11 cellular contexts compared by ENCODE assay signal in the genomic region with DNA sequence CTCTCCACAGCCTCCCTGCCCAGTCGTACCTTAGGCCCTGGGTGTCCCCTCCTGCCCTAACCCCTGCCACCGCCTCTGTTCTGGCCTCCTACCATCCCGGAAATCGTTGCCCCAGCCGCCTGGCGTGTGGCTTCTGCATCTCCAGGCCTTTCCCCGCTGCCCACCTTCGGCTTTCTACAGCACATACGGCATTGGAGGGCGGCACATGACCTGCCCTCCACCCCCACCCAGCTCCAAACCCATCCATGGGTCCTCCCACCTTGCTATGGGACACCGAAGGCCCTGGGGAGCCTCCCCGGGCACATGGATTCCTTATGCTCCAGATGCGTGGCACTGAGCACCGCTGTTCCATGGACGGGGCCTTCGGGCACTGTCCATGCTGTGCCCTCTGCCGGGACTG. TPM values are rescaled to one million over a fixed set of nuclear protein-coding genes. Genes with fewer than 3 reads are reported as not detected.
DNase-seq lines count a peak whose midpoint lies in the region; ATAC-seq and TF ChIP-seq lines count a peak whose summit lies in the region.
"Had no signal": no experiment of that assay in that cellular context is flagged by ENCODE, and none has a peak within 500 bp of the region (broad histone marks: within the 10 kb centered on the region; RNA-seq: fewer than 3 reads in every experiment).

No MANE protein-coding gene starts in this region.

- CTCF ChIA-PET in naive thymus-derived CD4-positive, alpha-beta T cell (lab: Charles Lee) = no interaction called here

- POLR2A ChIA-PET in naive thymus-derived CD4-positive, alpha-beta T cell (lab: Charles Lee) = no interaction called here

- no peak for TF ChIP-seq CTCF in tibial nerve (IDR thresholded peaks at IDR 0.05)
- no peak for TF ChIP-seq CTCF in adrenal gland (IDR thresholded peaks at IDR 0.05)

- peak overlapping the region; percentile 31 to 79 for H3K4me3 Mint-ChIP-seq in activated T-cell treated with anti-CD3 and anti-CD28 coated beads, Interleukin-2, amount 50 U/mL, for 72 hours
- H3K4me3 Mint-ChIP-seq in activated T-cell treated with anti-CD3 and anti-CD28 coated beads, Interleukin-2, amount 50 U/mL, for 24 hours = no peak overlapping the region
- peak overlapping the region in 6 of 10 donors; percentile 21 to 77 (median 41) for H3K4me3 Mint-ChIP-seq in naive thymus-derived CD4-positive, alpha-beta T cell

- H3K27ac ChIP-seq in naive thymus-derived CD4-positive, alpha-beta T cell (ENCODE audit: low read depth, low read length) = no peak overlapping the region
- H3K27ac ChIP-seq in tibial nerve = peak overlapping the region in 3 of 4 donors; percentile 70 to 89 (median 78)
- H3K27ac ChIP-seq in adrenal gland = peak overlapping the region in 2 of 5 donors; percentile 68 to 84
- H3K27ac ChIP-seq in substantia nigra (ENCODE audit: low read depth, low read length, poor library complexity, severe bottlenecking) = no peak overlapping the region

- no peak overlapping the region for H3K4me3 ChIP-seq in naive thymus-derived CD4-positive, alpha-beta T cell (ENCODE audit: low read length)
- H3K4me3 ChIP-seq in tibial nerve = peak overlapping the region in 2 of 4 donors; percentile 42 to 52
- H3K4me3 ChIP-seq in adrenal gland = peak overlapping the region in 1 of 4 donors; percentile 68

- no peaks in the 10 kb centered on the region for H3K9me3 ChIP-seq in naive thymus-derived CD4-positive, alpha-beta T cell (ENCODE audit: control insufficient read depth in 2 of 3, low read length in 3 of 3)
- H3K9me3 ChIP-seq in tibial nerve (no peaks in the 10 kb centered on the region), adrenal gland (replicated peaks in 1 of 3) (no peaks in the 10 kb centered on the region)

- H3K9me3 Mint-ChIP-seq in activated T-cell treated with anti-CD3 and anti-CD28 coated beads, Interleukin-2, amount 50 U/mL, for 72 hours = no peaks in the 10 kb centered on the region
- H3K9me3 Mint-ChIP-seq in activated T-cell treated with anti-CD3 and anti-CD28 coated beads, Interleukin-2, amount 50 U/mL, for 24 hours = no peaks in the 10 kb centered on the region
- H3K9me3 Mint-ChIP-seq in naive thymus-derived CD4-positive, alpha-beta T cell = no peaks in the 10 kb centered on the region

- peaks cover 71% of the 10 kb centered on the region for H3K27me3 Mint-ChIP-seq in activated T-cell treated with anti-CD3 and anti-CD28 coated beads, Interleukin-2, amount 50 U/mL, for 72 hours (ENCODE audit: low read depth)
- peaks cover 67% of the 10 kb centered on the region for H3K27me3 Mint-ChIP-seq in activated T-cell treated with anti-CD3 and anti-CD28 coated beads, Interleukin-2, amount 50 U/mL, for 24 hours
- H3K27me3 Mint-ChIP-seq in naive thymus-derived CD4-positive, alpha-beta T cell = peaks cover 33 to 67% (median 50%) of the 10 kb centered on the region in 5 donors

- no peaks in the 10 kb centered on the region for H3K36me3 ChIP-seq in naive thymus-derived CD4-positive, alpha-beta T cell (ENCODE audit: control insufficient read depth in 2 of 3, insufficient read depth in 3 of 3, low read length in 3 of 3)
- H3K36me3 ChIP-seq in tibial nerve (peaks cover 0 to 1% (median 0%) of the 10 kb centered on the region in 3 donors), adrenal gland (replicated peaks in 1 of 2) (no peaks in the 10 kb centered on the region)

- intact Hi-C loops in naive thymus-derived CD4-positive, alpha-beta T cell (cut with micrococcal nuclease) = no loop called here
- intact Hi-C loops in adrenal gland (cut with DNase I) = no loop called here

- TF ChIP-seq POLR2A in tibial nerve (IDR thresholded peaks at IDR 0.05) (no peak), adrenal gland (IDR thresholded peaks at IDR 0.05) (no peak)

- H3K4me1 ChIP-seq in naive thymus-derived CD4-positive, alpha-beta T cell (ENCODE audit: control insufficient read depth in 2 of 2, insufficient read depth in 2 of 2, low read length in 2 of 2) = no peaks in the 10 kb centered on the region
- H3K4me1 ChIP-seq in tibial nerve (peaks cover 0 to 18% (median 4%) of the 10 kb centered on the region in 4 donors), adrenal gland (replicated peaks in 1 of 2) (peaks cover 0 to 4% of the 10 kb centered on the region in 2 donors)

- peaks cover 6% of the 10 kb centered on the region for H3K4me1 Mint-ChIP-seq in activated T-cell treated with anti-CD3 and anti-CD28 coated beads, Interleukin-2, amount 50 U/mL, for 72 hours (ENCODE audit: low read depth)
- H3K4me1 Mint-ChIP-seq in activated T-cell treated with anti-CD3 and anti-CD28 coated beads, Interleukin-2, amount 50 U/mL, for 24 hours (ENCODE audit: low read depth) = peaks cover 8% of the 10 kb centered on the region
- H3K4me1 Mint-ChIP-seq in naive thymus-derived CD4-positive, alpha-beta T cell = peaks cover 0 to 9% (median 0%) of the 10 kb centered on the region in 7 donors

- WGBS in tibial nerve, 2 donors = 77 to 79% methylated on average over 17 of the region's 17 CpGs
- WGBS in adrenal gland, 4 donors = 81 to 95% (median 85%) methylated on average over 16 to 17 of the region's 17 CpGs

- ATAC-seq in activated T-cell treated with anti-CD3 and anti-CD28 coated beads, Interleukin-2, amount 50 U/mL, for 72 hours (replicated peaks in 1 of 2) = no peak
- peak; percentile 5 for ATAC-seq in naive thymus-derived CD4-positive, alpha-beta T cell
- no peak for ATAC-seq in GM19035 (IDR thresholded peaks at IDR 0.05; ENCODE audit: unreplicated experiment)

- H3K27ac Mint-ChIP-seq in activated T-cell treated with anti-CD3 and anti-CD28 coated beads, Interleukin-2, amount 50 U/mL, for 72 hours = no peak overlapping the region
- H3K27ac Mint-ChIP-seq in activated T-cell treated with anti-CD3 and anti-CD28 coated beads, Interleukin-2, amount 50 U/mL, for 24 hours = no peak overlapping the region
- no peak overlapping the region for H3K27ac Mint-ChIP-seq in naive thymus-derived CD4-positive, alpha-beta T cell

- no peak for TF ChIP-seq EP300 in tibial nerve (IDR thresholded peaks at IDR 0.05)

- DNase-seq in activated T-cell treated with anti-CD3 and anti-CD28 coated beads, Interleukin-2, amount 50 U/mL, for 72 hours = no peak
- DNase-seq in activated T-cell treated with anti-CD3 and anti-CD28 coated beads, Interleukin-2, amount 50 U/mL, for 24 hours = no peak
- DNase-seq in dermis blood vessel endothelial cell (peak; percentile 20), tibial nerve (ENCODE audit: low spot score in 2 of 2) (no peak), adrenal gland (no peak), substantia nigra (lab: John Stamatoyannopoulos, UW) (no peak)
- no peak for DNase-seq in naive thymus-derived CD4-positive, alpha-beta T cell
- DNase-seq: central memory CD4-positive, alpha-beta T cell; NCI-H1092 had no signal

- no peaks in the 10 kb centered on the region for H3K36me3 Mint-ChIP-seq in activated T-cell treated with anti-CD3 and anti-CD28 coated beads, Interleukin-2, amount 50 U/mL, for 72 hours (ENCODE audit: insufficient read depth in 2 of 2)
- H3K36me3 Mint-ChIP-seq in activated T-cell treated with anti-CD3 and anti-CD28 coated beads, Interleukin-2, amount 50 U/mL, for 24 hours (ENCODE audit: low read depth) = no peaks in the 10 kb centered on the region
- no peaks in the 10 kb centered on the region for H3K36me3 Mint-ChIP-seq in naive thymus-derived CD4-positive, alpha-beta T cell

- H3K27me3 ChIP-seq in naive thymus-derived CD4-positive, alpha-beta T cell (ENCODE audit: control insufficient read depth in 2 of 2, insufficient read depth in 2 of 2, low read length in 2 of 2) = no peaks in the 10 kb centered on the region
- no peaks in the 10 kb centered on the region for H3K27me3 ChIP-seq in tibial nerve
- H3K27me3 ChIP-seq in adrenal gland = no peaks in the 10 kb centered on the region

RNA-seq across cellular contexts. Expression of a gene that starts 32.0 kb away (rescaled TPM):
- under 1 TPM; 0.12 to 0.17 TPM for total RNA-seq in activated T-cell treated with anti-CD3 and anti-CD28 coated beads, Interleukin-2, amount 50 U/mL, for 72 hours
- total RNA-seq in dermis blood vessel endothelial cell = not detected in 2 replicates
- under 1 TPM in 2 of 5 experiments, not detected in 3; 0.24 to 0.44 TPM for total RNA-seq in naive thymus-derived CD4-positive, alpha-beta T cell
- not detected for polyA plus RNA-seq in naive thymus-derived CD4-positive, alpha-beta T cell
- total RNA-seq in tibial nerve = 1 to 10 TPM; 2.4 to 6.9 (median 6.4) TPM
- under 1 TPM; 0.14 to 0.61 (median 0.27) TPM for total RNA-seq in adrenal gland
- 1 to 10 TPM in 1 of 3 donors, under 1 TPM in 2; 0.18 to 1.5 (median 0.88) TPM for polyA plus RNA-seq in adrenal gland
- total RNA-seq: T-helper 1 cell treated with Interleukin-12 subunit alpha and Interleukin-12 subunit beta and Interleukin-4 antibody, amounts not matched to agents 30 ng/mL and 1 ng/mL, for 36 hours had no signal

Comparison
In these comparisons a context has a peak if more than half of its experiments do, and no peak if none do; other contexts are left out.
1. H3K27ac ChIP-seq: peak in tibial nerve (3 of 4); none in naive thymus-derived CD4-positive, alpha-beta T cell (single experiment) and substantia nigra (single experiment).